In genomic region chr6:166498661-166499349, GRCh38 we compare ENCODE assay signal across 22 cellular contexts.
DNase-seq lines count a peak whose midpoint lies in the region; ATAC-seq and TF ChIP-seq lines count a peak whose summit lies in the region.
"Had no signal": no experiment of that assay in that cellular context is flagged by ENCODE, and none has a peak within 500 bp of the region (broad histone marks: within the 10 kb centered on the region; RNA-seq: fewer than 3 reads in every experiment).

No MANE protein-coding gene starts in this region.

- H3K9ac ChIP-seq in MM.1S (ENCODE audit: low read length), result no peak overlapping the region

- H2AFZ ChIP-seq in MM.1S (ENCODE audit: low read length), result no peak overlapping the region
- H2AFZ ChIP-seq: GM23338 had no signal

- intact Hi-C loops in Right ventricle myocardium inferior (cut with DNase I), result no loop called here
- intact Hi-C loops in heart right ventricle (cut with DNase I), result loop anchor here in 1 of 10 donors (10.0 kb wide), 1 partner anchor 46 kb away; no protein-coding TSS in a partner anchor
- intact Hi-C loops in sigmoid colon (cut with DNase I), result no loop called here

- H3K9me2 ChIP-seq in MM.1S (replicated peaks; ENCODE audit: insufficient read depth, low read length), result no peaks in the 10 kb centered on the region

- WGBS in heart right ventricle, 2 donors, result 96 to 97% methylated on average over 23 of the region's 23 CpGs
- WGBS in sigmoid colon, 2 donors, result 95% methylated on average over 23 of the region's 23 CpGs

- H3K27ac ChIP-seq in heart right ventricle, result no peak overlapping the region
- H3K27ac ChIP-seq in sigmoid colon, result no peak overlapping the region
- H3K27ac ChIP-seq in RWPE1, result no peak overlapping the region; the same call in 1 of the 2 replicates
- no peak overlapping the region for H3K27ac ChIP-seq in MM.1S (ENCODE audit: low read length)

- no peaks in the 10 kb centered on the region for H3F3A ChIP-seq in MM.1S (ENCODE audit: insufficient read depth, low read length)

- no peak overlapping the region for H3K4me3 ChIP-seq in heart right ventricle
- no peak overlapping the region for H3K4me3 ChIP-seq in sigmoid colon
- H3K4me3 ChIP-seq in MM.1S (ENCODE audit: low read length), result no peak overlapping the region
- H3K4me3 ChIP-seq: GM23338 had no signal

- DNase-seq in Right ventricle myocardium inferior (ENCODE audit: missing footprints) (peak; percentile 62), heart right ventricle (no peak), mesenteric fat pad (ENCODE audit: low spot score) (peak; percentile 84), sigmoid colon (peak; percentile 53), RWPE1 (ENCODE audit: low spot score) (no peak), MM.1S (no peak)
- DNase-seq: C1 segment of cervical spinal cord; CD4-positive, alpha-beta memory T cell; COR-L47; DMS53; H9; NCI-H1092 treated with DMSO at 0.1 percent for 48 hours; NCI-H1436 treated with DMSO at 0.1 percent for 48 hours; NCI-H187 treated with DMSO at 0.1 percent for 48 hours; NCI-H2171 treated with DMSO at 0.1 percent for 48 hours; NCI-H345; NCI-H526; NCI-H82; RPMI8226; SHP77 treated with DMSO at 0.1 percent for 48 hours had no signal

- no peaks in the 10 kb centered on the region for H3K79me2 ChIP-seq in MM.1S (ENCODE audit: low read length)

- ATAC-seq in Right ventricle myocardium inferior, result no peak
- no peak for ATAC-seq in heart right ventricle
- ATAC-seq in GM18517 (IDR thresholded peaks at IDR 0.05; ENCODE audit: unreplicated experiment), result no peak
- ATAC-seq: GM23338 had no signal

- H3K9me3 ChIP-seq in heart right ventricle (no peaks in the 10 kb centered on the region), sigmoid colon (no peaks in the 10 kb centered on the region), MM.1S (replicated peaks; ENCODE audit: insufficient read depth, low read length) (no peaks in the 10 kb centered on the region)

- H3K4me2 ChIP-seq in MM.1S (ENCODE audit: low read depth, low read length), result no peak overlapping the region
- H3K4me2 ChIP-seq: GM23338 had no signal

- H4K20me1 ChIP-seq in MM.1S (ENCODE audit: insufficient read depth, low read length), result no peaks in the 10 kb centered on the region

- H3K27me3 ChIP-seq in heart right ventricle (no peaks in the 10 kb centered on the region), sigmoid colon (no peaks in the 10 kb centered on the region), MM.1S (replicated peaks; ENCODE audit: insufficient read depth, low read length) (no peaks in the 10 kb centered on the region)

- POLR2A ChIA-PET in RWPE1 (lab: Yijun Ruan, JAX; ENCODE audit: low non-redundant PET), result no interaction called here

- H3K36me3 ChIP-seq in heart right ventricle, result peaks cover 0 to 99% (median 13%) of the 10 kb centered on the region in 9 donors
- peaks cover 0 to 73% (median 6%) of the 10 kb centered on the region in 4 donors for H3K36me3 ChIP-seq in sigmoid colon
- no peaks in the 10 kb centered on the region for H3K36me3 ChIP-seq in MM.1S (replicated peaks; ENCODE audit: insufficient read depth, low read length)

- no peak for TF ChIP-seq EP300 in sigmoid colon (IDR thresholded peaks at IDR 0.05)

- TF ChIP-seq CTCF in heart right ventricle (IDR thresholded peaks at IDR 0.05) (no peak), sigmoid colon (IDR thresholded peaks at IDR 0.05) (no peak), RWPE1 (conservative IDR thresholded peaks at IDR 0.05; ENCODE audit: low read depth) (no peak), MM.1S (IDR thresholded peaks at IDR 0.05; ENCODE audit: low read length) (no peak)

- CTCF ChIA-PET in RWPE1 (lab: Yijun Ruan, JAX), result no interaction called here

- no peak for TF ChIP-seq POLR2A in sigmoid colon (IDR thresholded peaks at IDR 0.05)

- H3K4me1 ChIP-seq in heart right ventricle, result peaks cover 0 to 10% (median 4%) of the 10 kb centered on the region in 9 donors
- no peaks in the 10 kb centered on the region for H3K4me1 ChIP-seq in sigmoid colon
- H3K4me1 ChIP-seq in MM.1S (ENCODE audit: low read length), result no peaks in the 10 kb centered on the region

Comparison
In these comparisons a context has a peak if more than half of its experiments do, and no peak if none do; other contexts are left out.
1. DNase-seq: peak in Right ventricle myocardium inferior (single experiment), mesenteric fat pad (single experiment) and sigmoid colon (single experiment); none in heart right ventricle (0 of 2), RWPE1 (single experiment) and MM.1S (single experiment).